22 cellular contexts compared by ENCODE assay signal in genomic region chr2:101788565-101788964, GRCh38.
A peak's percentile ranks its signal among the peaks of the same experiment; 100 is the strongest.
DNase-seq lines count a peak whose midpoint lies in the region; ATAC-seq and TF ChIP-seq lines count a peak whose summit lies in the region.
"Had no signal": no experiment of that assay in that cellular context is flagged by ENCODE, and none has a peak within 500 bp of the region (broad histone marks: within the 10 kb centered on the region; RNA-seq: fewer than 3 reads in every experiment).

No MANE protein-coding gene starts in this region.

- H3K36me3 ChIP-seq in SK-N-MC (ENCODE audit: insufficient read depth, low read length) (peaks cover 8% of the 10 kb centered on the region), hepatocyte (replicated peaks; ENCODE audit: insufficient read depth, low read depth) (no peaks in the 10 kb centered on the region), SJCRH30 (peaks cover 10% of the 10 kb centered on the region)
- H3K36me3 ChIP-seq: lower lobe of right lung, ovary had no signal

- no peak overlapping the region for H3K4me3 Mint-ChIP-seq in activated CD4-positive, alpha-beta T cell treated with anti-CD3 and anti-CD28 coated beads for 36 hours
- H3K4me3 Mint-ChIP-seq: WTC11 had no signal

- TF ChIP-seq CTCF in hepatocyte (IDR thresholded peaks at IDR 0.05; ENCODE audit: poor library complexity) (no peak), coronary artery (IDR thresholded peaks at IDR 0.05) (no peak)

- no peaks in the 10 kb centered on the region for H3K9me2 ChIP-seq in hepatocyte (replicated peaks; ENCODE audit: insufficient read depth)

- H3K27ac Mint-ChIP-seq in activated CD4-positive, alpha-beta T cell treated with anti-CD3 and anti-CD28 coated beads for 36 hours = peak overlapping the region; percentile 66
- H3K27ac Mint-ChIP-seq: WTC11 had no signal

- no peak for DNase-seq in activated CD4-positive, alpha-beta T cell treated with anti-CD3 and anti-CD28 coated beads for 36 hours
- DNase-seq in activated CD4-positive, alpha-beta T cell treated with anti-CD3 and anti-CD28 coated beads, Interleukin-2, amount 50 U/mL, for 4 hours = no peak
- DNase-seq in SK-N-MC (ENCODE audit: low read depth, low spot score) (no peak), hepatocyte (ENCODE audit: low spot score) (no peak), coronary artery (ENCODE audit: low spot score) (no peak), SJCRH30 (no peak)
- no peak for DNase-seq in stimulated activated naive CD8-positive, alpha-beta T cell treated with anti-CD3 and anti-CD28 coated beads, Interleukin-15, Interleukin-2, amounts not matched to agents 100 U/mL and 50 U/mL, for 24 hours
- DNase-seq: 8988T; activated gamma-delta T cell treated with Interleukin-2 at 50 U/mL for 16 hours; DMS 273 treated with DMSO at 0.1 percent for 48 hours; hippocampal formation; lower lobe of right lung; NCI-H1436; NCI-H2171; NCI-H526 treated with DMSO at 0.1 percent for 48 hours; ovary; SHP77; stimulated activated naive CD4-positive, alpha-beta T cell had no signal

- 56% methylated on average over 1 of the region's 1 CpG for WGBS in hepatocyte (ENCODE audit: low lambda C conversion rate, missing lambda C conversion rate)

- no peak overlapping the region for H2AFZ ChIP-seq in hepatocyte

- H3K79me2 ChIP-seq in hepatocyte = peaks cover 96% of the 10 kb centered on the region

- POLR2A ChIA-PET in activated CD4-positive, alpha-beta T cell treated with anti-CD3 and anti-CD28 coated beads for 36 hours (lab: Charles Lee) = interaction anchor here (0.7 kb wide), 1 partner anchor 31 kb away, joined by 7 read pairs; no protein-coding TSS in a partner anchor

- H3K27me3 ChIP-seq in hepatocyte = no peaks in the 10 kb centered on the region
- H3K27me3 ChIP-seq in SJCRH30 = no peaks in the 10 kb centered on the region
- H3K27me3 ChIP-seq: BLaER1, ovary had no signal

- H3K9ac ChIP-seq in SK-N-MC (ENCODE audit: insufficient read length) = no peak overlapping the region
- H3K9ac ChIP-seq: BLaER1 had no signal

- intact Hi-C loops in activated CD4-positive, alpha-beta T cell treated with anti-CD3 and anti-CD28 coated beads for 36 hours (cut with DNase I, micrococcal nuclease) = no loop called here

- CTCF ChIA-PET in activated CD4-positive, alpha-beta T cell treated with anti-CD3 and anti-CD28 coated beads for 36 hours (lab: Charles Lee) = interaction anchor here (0.6 to 1.4 kb wide), 3 partner anchors 40 to 495 kb away, joined by 3 read pairs; no protein-coding TSS in a partner anchor

- no peak overlapping the region for H3K27ac ChIP-seq in SK-N-MC
- peak overlapping the region; percentile 40 for H3K27ac ChIP-seq in hepatocyte
- no peak overlapping the region for H3K27ac ChIP-seq in coronary artery
- H3K27ac ChIP-seq in SJCRH30 = no peak overlapping the region
- H3K27ac ChIP-seq: BLaER1, lower lobe of right lung, ovary had no signal

- H3K27me3 Mint-ChIP-seq in activated CD4-positive, alpha-beta T cell treated with anti-CD3 and anti-CD28 coated beads for 36 hours = no peaks in the 10 kb centered on the region

- H3K4me1 ChIP-seq in hepatocyte (ENCODE audit: insufficient read depth) (peaks cover 17% of the 10 kb centered on the region), SJCRH30 (peaks cover 19% of the 10 kb centered on the region)
- H3K4me1 ChIP-seq: BLaER1 had no signal

- peaks cover 44% of the 10 kb centered on the region for H4K20me1 ChIP-seq in hepatocyte (ENCODE audit: insufficient read depth, poor library complexity, severe bottlenecking)

- no peaks in the 10 kb centered on the region for H3K9me3 ChIP-seq in SK-N-MC (ENCODE audit: low read depth, low read length)
- no peaks in the 10 kb centered on the region for H3K9me3 ChIP-seq in hepatocyte (ENCODE audit: low read depth)
- no peaks in the 10 kb centered on the region; the same call in 1 of the 2 replicates for H3K9me3 ChIP-seq in SJCRH30 (replicated peaks)
- H3K9me3 ChIP-seq: lower lobe of right lung, ovary had no signal

- no peak overlapping the region for H3K4me2 ChIP-seq in hepatocyte
- H3K4me2 ChIP-seq: BLaER1 had no signal

- H3K4me1 Mint-ChIP-seq in activated CD4-positive, alpha-beta T cell treated with anti-CD3 and anti-CD28 coated beads for 36 hours = peaks cover 66% of the 10 kb centered on the region

- no peaks in the 10 kb centered on the region for H3K9me3 Mint-ChIP-seq in activated CD4-positive, alpha-beta T cell treated with anti-CD3 and anti-CD28 coated beads for 36 hours (ENCODE audit: low read depth)
- H3K9me3 Mint-ChIP-seq: WTC11 had no signal

- peak overlapping the region; percentile 13; the same call in 1 of the 2 replicates for H3K4me3 ChIP-seq in SK-N-MC
- no peak overlapping the region for H3K4me3 ChIP-seq in hepatocyte
- H3K4me3 ChIP-seq in coronary artery = no peak overlapping the region
- no peak overlapping the region for H3K4me3 ChIP-seq in SJCRH30
- H3K4me3 ChIP-seq: BLaER1, lower lobe of right lung, ovary had no signal

- H3K36me3 Mint-ChIP-seq in activated CD4-positive, alpha-beta T cell treated with anti-CD3 and anti-CD28 coated beads for 36 hours (ENCODE audit: low read depth) = peaks cover 17% of the 10 kb centered on the region

- peak; percentile 67 for ATAC-seq in activated CD4-positive, alpha-beta T cell treated with anti-CD3 and anti-CD28 coated beads for 36 hours
- ATAC-seq in stimulated activated naive CD8-positive, alpha-beta T cell treated with anti-CD3 and anti-CD28 coated beads, Interleukin-15, Interleukin-2, amounts not matched to agents 100 U/mL and 50 U/mL, for 24 hours = peak; percentile 46
- no peak for ATAC-seq in HG02840 (IDR thresholded peaks at IDR 0.05; ENCODE audit: low FRiP score, unreplicated experiment)
- ATAC-seq: lower lobe of right lung, sciatic nerve, WTC11 had no signal
